ENCODE assay signal across 8 cellular contexts in genomic region chr17:79991924-79992656, GRCh38. TPM values are rescaled to one million over a fixed set of nuclear protein-coding genes. Genes with fewer than 3 reads are reported as not detected.
A peak's percentile ranks its signal among the peaks of the same experiment; 100 is the strongest.
DNase-seq lines count a peak whose midpoint lies in the region; FAIRE-seq and TF ChIP-seq lines count a peak whose summit lies in the region.

No MANE protein-coding gene starts in this region.

- H3K36me3 ChIP-seq in esophagus muscularis mucosa (no peaks in the 10 kb centered on the region), ovary (no peaks in the 10 kb centered on the region)

- H3K27ac ChIP-seq in RWPE1 = peak overlapping the region; percentile 86
- H3K27ac ChIP-seq in esophagus muscularis mucosa (replicated peaks in 1 of 4) = peak overlapping the region in 2 of 4 donors; percentile 8 to 42
- peak overlapping the region; percentile 67 to 72 for H3K27ac ChIP-seq in ovary

- no peak for TF ChIP-seq EP300 in esophagus muscularis mucosa (IDR thresholded peaks at IDR 0.05)
- no peak for TF ChIP-seq EP300 in ovary (IDR thresholded peaks at IDR 0.05)

- H3K9me3 ChIP-seq in esophagus muscularis mucosa (no peaks in the 10 kb centered on the region), ovary (no peaks in the 10 kb centered on the region)

- no peak for TF ChIP-seq CTCF in RWPE1 (conservative IDR thresholded peaks at IDR 0.05; ENCODE audit: low read depth)
- TF ChIP-seq CTCF in esophagus muscularis mucosa (IDR thresholded peaks at IDR 0.05) = peak in 1 of 3 experiments; percentile 33
- TF ChIP-seq CTCF in ovary (IDR thresholded peaks at IDR 0.05) = peak in 1 of 3 donors; percentile 10

- H3K27me3 ChIP-seq in esophagus muscularis mucosa (no peaks in the 10 kb centered on the region), ovary (no peaks in the 10 kb centered on the region)

- POLR2A ChIA-PET in RWPE1 (lab: Yijun Ruan, JAX; ENCODE audit: low non-redundant PET) = no interaction called here

- CTCF ChIA-PET in RWPE1 (lab: Yijun Ruan, JAX) = interaction anchor here (0.5 to 1.4 kb wide), 10 partner anchors 10 to 190 kb away, joined by 3 to 9 read pairs (median 4); no protein-coding TSS in a partner anchor

- DNase-seq in NCI-H2227 (lab: John Stamatoyannopoulos, UW; ENCODE audit: unreplicated experiment) (peak; percentile 60), NCI-H2227 treated with DMSO at 0.1 percent for 48 hours (lab: John Stamatoyannopoulos, UW) (no peak), RWPE1 (ENCODE audit: low spot score) (no peak), esophagus muscularis mucosa (ENCODE audit: extremely low spot score) (no peak), ovary (peak; percentile 52 to 65 (median 60)), GM12891 (ENCODE audit: insufficient read length, low spot score) (no peak), urothelium cell line (ENCODE audit: low spot score) (no peak), occipital lobe (lab: John Stamatoyannopoulos, UW) (no peak)

- intact Hi-C loops in esophagus muscularis mucosa (cut with DNase I) = loop anchor here (2.0 kb wide), 3 partner anchors 147 to 251 kb away; no protein-coding TSS in a partner anchor
- intact Hi-C loops in ovary (cut with DNase I) = loop anchor here in 3 of 4 donors (2.0 to 5.0 kb wide), 5 partner anchors 150 to 249 kb away; no protein-coding TSS in a partner anchor

- 10% methylated on average over 34 of the region's 45 CpGs for WGBS in esophagus muscularis mucosa
- 7 to 12% (median 7%) methylated on average over 37 to 45 of the region's 45 CpGs for WGBS in ovary, 3 donors

- peaks cover 28 to 49% (median 46%) of the 10 kb centered on the region in 4 donors for H3K4me1 ChIP-seq in esophagus muscularis mucosa
- peaks cover 48% of the 10 kb centered on the region for H3K4me1 ChIP-seq in ovary (ENCODE audit: insufficient read depth)

- TF ChIP-seq POLR2A in esophagus muscularis mucosa (IDR thresholded peaks at IDR 0.05; ENCODE audit: low read depth) (no peak), ovary (IDR thresholded peaks at IDR 0.05) (no peak), GM12891 (IDR thresholded peaks at IDR 0.05; ENCODE audit: low read depth, low read length) (no peak)

- FAIRE-seq in GM12891 (lab: Jason Lieb, UNC) (no peak), urothelium cell line (lab: Jason Lieb, UNC) (no peak)

- H3K4me3 ChIP-seq in esophagus muscularis mucosa (peak overlapping the region; percentile 50 to 57 (median 54)), ovary (peak overlapping the region; percentile 31)

TF ChIP-seq in GM12891, 5 proteins besides CTCF, POLR2A, EP300 and RAD21:
- TF ChIP-seq TAF1 (IDR thresholded peaks at IDR 0.05; ENCODE audit: low read depth, low read length) = no peak
- TF ChIP-seq POU2F2 (IDR thresholded peaks at IDR 0.05; ENCODE audit: low read depth, low read length) = no peak
- TF ChIP-seq PAX5 (IDR thresholded peaks at IDR 0.05; ENCODE audit: insufficient read depth, low read length, severe bottlenecking) = no peak
- no peak for TF ChIP-seq SPI1 (IDR thresholded peaks at IDR 0.05; ENCODE audit: low read depth, low read length)
- TF ChIP-seq POLR2AphosphoS5 (IDR thresholded peaks at IDR 0.05; ENCODE audit: low read depth, low read length) = no peak

RNA-seq across cellular contexts. Expression of gene TBC1D16, which starts 43.6 kb away (rescaled TPM):
- total RNA-seq in esophagus muscularis mucosa (10 to 100 TPM; 30.3 to 37.4 (median 33.2) TPM), ovary (10 to 100 TPM in 6 of 7 donors, 1 to 10 TPM in 1; 9.3 to 40.5 (median 29.3) TPM), occipital lobe (35.4 TPM)
- polyA plus RNA-seq in ovary = 10 to 100 TPM in 1 of 2 donors, 1 to 10 TPM in 1; 9.9 to 11.9 TPM
- 0.21 TPM for polyA plus RNA-seq in GM12891 (2012; ENCODE audit: low read depth, missing spikeins)

RNA-seq across cellular contexts. Expression of gene CCDC40, which starts 44.4 kb away (rescaled TPM):
- total RNA-seq in esophagus muscularis mucosa = 1 to 10 TPM; 4.9 to 9.5 (median 7.8) TPM
- 10 to 100 TPM in 1 of 7 donors, 1 to 10 TPM in 6; 3.7 to 27.8 (median 6.0) TPM for total RNA-seq in ovary
- polyA plus RNA-seq in ovary = 1 to 10 TPM; 1.5 to 6.3 TPM
- 0.14 TPM for polyA plus RNA-seq in GM12891 (2012; ENCODE audit: low read depth, missing spikeins)
- total RNA-seq in occipital lobe = 5.0 TPM

Comparison
In these comparisons a context has a peak if more than half of its experiments do, and no peak if none do; other contexts are left out.
1. DNase-seq: peak in NCI-H2227 (single experiment) and ovary (5 of 5); none in NCI-H2227 treated with DMSO at 0.1 percent for 48 hours (single experiment), RWPE1 (single experiment), esophagus muscularis mucosa (single experiment), GM12891 (single experiment), urothelium cell line (single experiment) and occipital lobe (single experiment).